Comparison of ENCODE assay signal across 10 cellular contexts in the genomic region with DNA sequence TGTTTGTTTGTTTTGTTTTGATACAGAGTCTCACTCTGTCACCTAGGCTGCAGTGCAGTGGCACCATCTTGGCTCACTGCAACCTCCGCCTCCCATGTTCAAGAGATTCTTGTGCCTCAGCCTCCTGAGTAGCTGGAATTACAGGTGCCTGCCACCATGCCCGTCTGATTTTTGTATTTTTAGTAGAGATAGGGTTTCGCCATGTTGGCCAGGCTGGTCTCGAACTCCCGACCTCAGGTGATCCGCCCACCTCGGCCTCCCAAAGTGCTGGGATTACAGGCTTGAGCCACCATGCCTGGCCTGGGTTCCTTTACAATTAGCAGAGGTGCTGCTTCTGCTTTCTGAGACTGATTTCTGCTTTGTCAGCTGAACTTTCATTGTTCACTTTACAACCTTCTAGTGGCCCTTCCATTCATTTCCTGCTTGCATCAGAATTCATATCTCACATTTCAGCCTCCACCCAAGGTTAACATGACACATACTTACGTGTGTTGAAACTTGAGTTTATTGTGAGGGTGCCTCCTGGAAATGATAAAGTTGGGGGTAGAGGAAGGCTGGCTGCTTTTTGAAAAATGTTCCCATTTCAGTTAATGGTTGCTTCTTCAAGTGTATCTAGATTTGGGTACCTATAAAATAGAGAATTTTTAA. TPM values are rescaled to one million over a fixed set of nuclear protein-coding genes. Genes with fewer than 3 reads are reported as not detected.
A peak's percentile ranks its signal among the peaks of the same experiment; 100 is the strongest.
DNase-seq lines count a peak whose midpoint lies in the region; ATAC-seq and TF ChIP-seq lines count a peak whose summit lies in the region.
"Not testable (repeated sequence)": the region's sequence is repeated elsewhere in the genome, so short reads cannot be mapped to it uniquely, and the experiment has no call there.
"Had no signal": no experiment of that assay in that cellular context is flagged by ENCODE, and none has a peak within 500 bp of the region (broad histone marks: within the 10 kb centered on the region; RNA-seq: fewer than 3 reads in every experiment).

No MANE protein-coding gene starts in this region.

- peak overlapping the region; percentile 35 for H3K27ac ChIP-seq in CD8-positive, alpha-beta memory T cell (ENCODE audit: low read depth, low read length)

- H3K9me3 Mint-ChIP-seq in CD8-positive, alpha-beta memory T cell; IgD-negative memory B cell: not testable (repeated sequence)

- POLR2A ChIA-PET in CD8-positive, alpha-beta memory T cell (lab: Charles Lee), result interaction anchor here (0.7 kb wide), 1 partner anchor 779 kb away, joined by 5 read pairs; no protein-coding TSS in a partner anchor

- TF ChIP-seq CTCF in astrocyte of the spinal cord (IDR thresholded peaks at IDR 0.05; ENCODE audit: low read depth, low read length); foreskin fibroblast (IDR thresholded peaks at IDR 0.05; ENCODE audit: low read depth, low read length): not testable (repeated sequence)

- H3K4me1 Mint-ChIP-seq in CD8-positive, alpha-beta memory T cell, result peaks cover 59 to 73% (median 71%) of the 10 kb centered on the region in 3 donors
- H3K4me1 Mint-ChIP-seq in IgD-negative memory B cell, result peaks cover 31 to 36% (median 32%) of the 10 kb centered on the region in 3 donors

- H3K4me1 ChIP-seq in CD8-positive, alpha-beta memory T cell (ENCODE audit: insufficient read depth, low read length), result peaks cover 32% of the 10 kb centered on the region

- not testable (repeated sequence) for H3K27me3 ChIP-seq in CD8-positive, alpha-beta memory T cell (ENCODE audit: insufficient read depth, low read length, poor library complexity, severe bottlenecking)

- H3K9me3 ChIP-seq in CD8-positive, alpha-beta memory T cell (ENCODE audit: low read length), result not testable (repeated sequence)

- H3K36me3 Mint-ChIP-seq in CD8-positive, alpha-beta memory T cell, result peaks cover 0 to 47% (median 2%) of the 10 kb centered on the region in 3 donors
- H3K36me3 Mint-ChIP-seq in IgD-negative memory B cell, result not testable (repeated sequence)

- H3K27me3 Mint-ChIP-seq in CD8-positive, alpha-beta memory T cell; IgD-negative memory B cell: not testable (repeated sequence)

- H3K27ac Mint-ChIP-seq in CD8-positive, alpha-beta memory T cell, result peak overlapping the region in 7 of 8 donors; percentile 13 to 81 (median 70)
- peak overlapping the region in 1 of 3 donors; percentile 83 for H3K27ac Mint-ChIP-seq in IgD-negative memory B cell

- in situ Hi-C loops in astrocyte of the spinal cord (cut with HindIII; ENCODE audit: low sequenced_read_pairs), result not testable (repeated sequence)

- peak overlapping the region in 5 of 7 donors; percentile 5 to 42 (median 34) for H3K4me3 Mint-ChIP-seq in CD8-positive, alpha-beta memory T cell
- H3K4me3 Mint-ChIP-seq in IgD-negative memory B cell, result peak overlapping the region in 3 of 4 donors; percentile 30 to 82 (median 41)

- DNase-seq in CD8-positive, alpha-beta memory T cell; stimulated activated naive CD8-positive, alpha-beta T cell treated with anti-CD3 and anti-CD28 coated beads, Interleukin-15, Interleukin-2, amounts not matched to agents 100 U/mL and 50 U/mL, for 24 hours: not testable (repeated sequence)
- DNase-seq in OCI-M1 (lab: John Stamatoyannopoulos, UW) (peak; percentile 97), astrocyte of the spinal cord (ENCODE audit: low read depth, low spot score) (peak; percentile 83), foreskin fibroblast (peak; percentile 88 to 94), myocyte (ENCODE audit: low read depth) (peak; percentile 37)

- CTCF ChIA-PET in CD8-positive, alpha-beta memory T cell (lab: Charles Lee), result interaction anchor here (1.3 kb wide), 1 partner anchor 17 kb away, joined by 7 read pairs; no protein-coding TSS in a partner anchor

- ATAC-seq in activated CD4-positive, CD25-positive, alpha-beta regulatory T cell treated with anti-CD3 and anti-CD28 coated beads, Interleukin-2, amount 50 U/mL, for 24 hours, result peak; percentile 55 to 74
- peak; percentile 69 for ATAC-seq in stimulated activated naive CD8-positive, alpha-beta T cell treated with anti-CD3 and anti-CD28 coated beads, Interleukin-15, Interleukin-2, amounts not matched to agents 100 U/mL and 50 U/mL, for 24 hours

- H3K36me3 ChIP-seq in CD8-positive, alpha-beta memory T cell (ENCODE audit: insufficient read depth, low read length), result peaks cover 10% of the 10 kb centered on the region

- not testable (repeated sequence) for H3K4me3 ChIP-seq in CD8-positive, alpha-beta memory T cell (ENCODE audit: low read length); astrocyte of the spinal cord (ENCODE audit: low read depth, low read length); foreskin fibroblast (ENCODE audit: low read depth in 1 of 2, low read length in 2 of 2)

RNA-seq across cellular contexts. Expression of gene ARPC1A, which starts 4.7 kb away (rescaled TPM):
- 10 to 100 TPM; 86.5 to 86.6 TPM for total RNA-seq in CD8-positive, alpha-beta memory T cell
- 74.7 TPM for polyA plus RNA-seq in CD8-positive, alpha-beta memory T cell
- 81.5 TPM for polyA plus RNA-seq in IgD-negative memory B cell
- total RNA-seq in myocyte, result 89.4 and 116 TPM in 2 replicates
- polyA plus RNA-seq in myocyte (2012), result 138 TPM

RNA-seq across cellular contexts. Expression of gene ARPC1B, which starts 44.1 kb away (rescaled TPM):
- total RNA-seq in CD8-positive, alpha-beta memory T cell, result 100 to 1,000 TPM; 238 to 258 TPM
- polyA plus RNA-seq in CD8-positive, alpha-beta memory T cell, result 821 TPM
- polyA plus RNA-seq in IgD-negative memory B cell, result 728 TPM
- 89.6 and 104 TPM in 2 replicates for total RNA-seq in myocyte
- polyA plus RNA-seq in myocyte (2012), result 253 TPM

RNA-seq across cellular contexts. Expression of gene MYH16, which starts 57.8 kb away (rescaled TPM):
- not detected for total RNA-seq in CD8-positive, alpha-beta memory T cell
- polyA plus RNA-seq in CD8-positive, alpha-beta memory T cell, result not detected
- not detected for polyA plus RNA-seq in IgD-negative memory B cell
- total RNA-seq in myocyte, result not detected in 2 replicates
- not detected for polyA plus RNA-seq in myocyte (2012)
- total RNA-seq: left cardiac atrium, sigmoid colon had no signal
